In the genomic region with DNA sequence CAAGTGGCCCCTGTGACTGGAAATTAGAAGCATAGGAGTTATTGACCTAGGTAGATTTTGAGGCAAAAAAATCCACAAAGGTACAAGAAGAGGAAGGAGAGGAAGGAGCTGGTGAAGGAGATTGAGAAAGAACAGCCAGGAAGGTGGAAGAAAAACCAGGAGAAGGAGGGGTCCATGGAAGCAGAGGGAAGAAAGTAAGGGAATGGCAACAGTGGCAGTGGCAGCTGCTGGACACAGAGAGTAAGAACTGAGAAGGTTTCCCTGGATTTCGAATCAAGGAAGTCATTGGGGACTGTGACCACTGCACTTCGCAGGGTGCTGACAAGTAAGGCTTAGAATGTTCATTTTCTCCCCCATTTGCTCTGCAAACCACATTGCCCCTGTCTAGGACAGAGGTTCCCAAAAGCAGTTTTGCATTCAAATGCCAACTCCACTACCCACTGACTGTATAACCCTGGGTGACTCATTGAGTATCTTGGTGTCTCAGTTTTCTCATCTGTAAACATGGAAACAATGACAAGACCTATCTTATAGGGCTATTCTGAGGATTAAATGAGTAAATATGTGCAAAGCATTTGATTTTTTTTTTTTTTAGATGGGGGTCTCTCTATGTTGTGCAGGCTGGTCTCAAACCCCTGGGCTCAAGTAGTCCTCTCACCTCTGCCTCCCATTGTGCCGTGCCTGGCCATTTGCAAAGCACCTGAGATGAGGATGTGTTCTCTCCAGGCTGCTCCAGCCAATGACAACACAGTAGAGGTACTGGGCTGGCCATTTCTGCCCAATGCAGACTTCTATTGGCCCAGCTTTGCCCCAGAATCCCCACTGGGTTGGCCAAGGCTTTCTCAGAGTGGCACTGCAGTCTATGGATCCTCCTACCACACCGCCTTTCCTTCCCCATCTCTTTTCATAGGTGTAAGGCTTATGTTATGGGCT, we compare ENCODE assay signal across 12 cellular contexts. TPM values are rescaled to one million over a fixed set of nuclear protein-coding genes. Genes with fewer than 3 reads are reported as not detected.
DNase-seq lines count a peak whose midpoint lies in the region; ATAC-seq, FAIRE-seq and TF ChIP-seq lines count a peak whose summit lies in the region.
"Had no signal": no experiment of that assay in that cellular context is flagged by ENCODE, and none has a peak within 500 bp of the region (broad histone marks: within the 10 kb centered on the region; RNA-seq: fewer than 3 reads in every experiment).

No MANE protein-coding gene starts in this region.

- ATAC-seq in activated T-helper 17 cell treated with anti-CD3 and anti-CD28 coated beads, Interleukin-2, amount 50 U/mL, for 72 hours (replicated peaks), result peak; percentile 75
- ATAC-seq: esophagus mucosa had no signal

- peaks cover 3% of the 10 kb centered on the region for H3K27me3 Mint-ChIP-seq in activated T-helper 17 cell treated with anti-CD3 and anti-CD28 coated beads, Interleukin-2, amount 50 U/mL, for 72 hours

- no peaks in the 10 kb centered on the region for H3K36me3 Mint-ChIP-seq in activated T-helper 17 cell treated with anti-CD3 and anti-CD28 coated beads, Interleukin-2, amount 50 U/mL, for 72 hours (ENCODE audit: low read depth)

- H3K4me3 Mint-ChIP-seq in activated T-helper 17 cell treated with anti-CD3 and anti-CD28 coated beads, Interleukin-2, amount 50 U/mL, for 72 hours, result peak overlapping the region; percentile 51

- peaks cover 29% of the 10 kb centered on the region for H3K4me1 Mint-ChIP-seq in activated T-helper 17 cell treated with anti-CD3 and anti-CD28 coated beads, Interleukin-2, amount 50 U/mL, for 72 hours

- TF ChIP-seq POLR2A in GM12892 (IDR thresholded peaks at IDR 0.05; ENCODE audit: low read depth, low read length), result no peak

- intact Hi-C loops in head of caudate nucleus (cut with DNase I), result no loop called here

- FAIRE-seq in GM12892 (lab: Jason Lieb, UNC), result no peak

- peak overlapping the region; percentile 91 for H3K27ac Mint-ChIP-seq in activated T-helper 17 cell treated with anti-CD3 and anti-CD28 coated beads, Interleukin-2, amount 50 U/mL, for 72 hours

- DNase-seq in A172 (ENCODE audit: low spot score) (peak; percentile 91), GM04503 (ENCODE audit: low read depth) (peak; percentile 64), foreskin melanocyte (peak; percentile 48), GM12892 (ENCODE audit: insufficient read length) (no peak), KG1 (lab: John Stamatoyannopoulos, UW) (no peak), head of caudate nucleus (no peak), anterior cingulate cortex (lab: John Stamatoyannopoulos, UW) (no peak)
- DNase-seq: activated gamma-delta T cell treated with Interleukin-2 at 50 U/mL for 16 hours, spleen had no signal

- no peaks in the 10 kb centered on the region for H3K9me3 Mint-ChIP-seq in activated T-helper 17 cell treated with anti-CD3 and anti-CD28 coated beads, Interleukin-2, amount 50 U/mL, for 72 hours

RNA-seq across cellular contexts. Expression of a gene that starts 9.3 kb away (rescaled TPM):
- 432 and 455 TPM in 2 replicates for total RNA-seq in A172 (2014; rRNA removed; shearing (Covaris generic))
- 10 to 100 TPM; 42.8 to 73.0 TPM for total RNA-seq in activated T-helper 17 cell treated with anti-CD3 and anti-CD28 coated beads, Interleukin-2, amount 50 U/mL, for 72 hours
- polyA plus RNA-seq in GM12892 (2012; ENCODE audit: missing spikeins), result 43.2 TPM

RNA-seq across cellular contexts. Expression of a gene that starts 37.5 kb away (rescaled TPM):
- total RNA-seq in A172 (2014; rRNA removed; shearing (Covaris generic)), result not detected in 2 replicates
- not detected for total RNA-seq in activated T-helper 17 cell treated with anti-CD3 and anti-CD28 coated beads, Interleukin-2, amount 50 U/mL, for 72 hours
- polyA plus RNA-seq in GM12892 (2012; ENCODE audit: missing spikeins), result 0.66 TPM
- total RNA-seq: mononuclear cell had no signal

Comparison
In these comparisons a context has a peak if more than half of its experiments do, and no peak if none do; other contexts are left out.
1. DNase-seq: peak in A172 (single experiment), GM04503 (single experiment) and foreskin melanocyte (single experiment); none in GM12892 (single experiment), KG1 (single experiment), head of caudate nucleus (0 of 42) and anterior cingulate cortex (0 of 58).